Comparison of ENCODE assay signal across 13 cellular contexts in the genomic region with DNA sequence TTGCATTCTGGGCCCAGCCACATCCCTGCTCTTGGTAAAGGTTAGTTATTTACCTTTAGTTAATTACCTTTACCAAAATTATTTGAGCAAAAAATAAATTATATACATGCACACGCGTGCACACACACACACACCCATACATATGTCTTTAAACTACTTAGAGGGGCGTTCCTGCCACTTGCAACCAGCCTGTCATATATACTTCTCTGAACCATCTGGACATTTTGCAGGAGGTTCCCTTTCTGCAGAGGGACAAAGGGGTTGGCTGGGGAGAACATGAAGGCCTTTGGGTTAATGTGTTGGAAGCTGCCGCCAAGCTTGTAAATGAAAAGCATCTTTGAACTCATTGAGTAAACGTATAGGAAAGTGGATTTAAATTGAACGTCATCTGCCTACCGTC. TPM values are rescaled to one million over a fixed set of nuclear protein-coding genes. Genes with fewer than 3 reads are reported as not detected.
A peak's percentile ranks its signal among the peaks of the same experiment; 100 is the strongest.
DNase-seq lines count a peak whose midpoint lies in the region; ATAC-seq, FAIRE-seq and TF ChIP-seq lines count a peak whose summit lies in the region.
"Had no signal": no experiment of that assay in that cellular context is flagged by ENCODE, and none has a peak within 500 bp of the region (broad histone marks: within the 10 kb centered on the region; RNA-seq: fewer than 3 reads in every experiment).

No MANE protein-coding gene starts in this region.

- no TSS peak for BruUV-seq in HepG2 (replicated peaks; lab: Mats Ljungman, UMichigan)

- POLR2A ChIA-PET in HepG2 (lab: Yijun Ruan, JAX), result interaction anchor here (1.0 to 3.2 kb wide), 5 partner anchors 22 to 620 kb away, joined by 3 to 19 read pairs (median 7); partner anchors contain the start of genes ACTR2 and SERTAD2
- POLR2A ChIA-PET in activated CD4-positive, alpha-beta memory T cell treated with anti-CD3 and anti-CD28 coated beads for 36 hours (lab: Charles Lee), result interaction anchor here (0.6 to 4.0 kb wide), 15 partner anchors 8 to 223 kb away, joined by 3 to 18 read pairs (median 4); partner anchors contain the start of genes AFTPH and SERTAD2

- CTCF ChIA-PET in HepG2 (lab: Yijun Ruan, JAX; ENCODE audit: low intra/inter-chr PET ratio, low total read pairs), result no interaction called here
- CTCF ChIA-PET in activated CD4-positive, alpha-beta memory T cell treated with anti-CD3 and anti-CD28 coated beads for 36 hours (lab: Charles Lee), result interaction anchor here (0.7 to 5.3 kb wide), 18 partner anchors 10 to 277 kb away, joined by 3 to 32 read pairs (median 8); partner anchors contain the start of genes AFTPH and SERTAD2

- no peaks in the 10 kb centered on the region for H3K36me3 Mint-ChIP-seq in activated CD4-positive, alpha-beta memory T cell treated with anti-CD3 and anti-CD28 coated beads for 36 hours
- peaks cover 8% of the 10 kb centered on the region for H3K36me3 Mint-ChIP-seq in mesothelial cell of epicardium

- FAIRE-seq in HepG2 (lab: Jason Lieb, UNC), result peak; percentile 12
- FAIRE-seq: endometrium, HTR-8/SVneo had no signal

- H3K27me3 Mint-ChIP-seq in activated CD4-positive, alpha-beta memory T cell treated with anti-CD3 and anti-CD28 coated beads for 36 hours, result no peaks in the 10 kb centered on the region
- H3K27me3 Mint-ChIP-seq in mesothelial cell of epicardium (ENCODE audit: low read depth), result no peaks in the 10 kb centered on the region

- H3K79me2 ChIP-seq in HepG2 (ENCODE audit: insufficient read depth, low read length), result no peaks in the 10 kb centered on the region

- H3K4me1 Mint-ChIP-seq in activated CD4-positive, alpha-beta memory T cell treated with anti-CD3 and anti-CD28 coated beads for 36 hours (ENCODE audit: low read depth), result peaks cover 26% of the 10 kb centered on the region
- H3K4me1 Mint-ChIP-seq in mesothelial cell of epicardium, result peaks cover 49% of the 10 kb centered on the region

- H3K4me3 Mint-ChIP-seq in activated CD4-positive, alpha-beta memory T cell treated with anti-CD3 and anti-CD28 coated beads for 36 hours, result no peak overlapping the region
- peak overlapping the region; percentile 58 for H3K4me3 Mint-ChIP-seq in mesothelial cell of epicardium

- no peak overlapping the region for H3K27ac ChIP-seq in HepG2 (ENCODE audit: extremely low read length, insufficient read depth, low read length)
- H3K27ac ChIP-seq in right lobe of liver, result no peak overlapping the region

- H2AFZ ChIP-seq in HepG2 (ENCODE audit: low read length), result no peak overlapping the region

- WGBS in HepG2 (ENCODE audit: low lambda C conversion rate), result 24% methylated on average over 7 of the region's 7 CpGs
- WGBS in right lobe of liver (ENCODE audit: insufficient coverage, low coverage, low lambda C conversion rate, missing lambda C conversion rate), result 87% methylated on average over 4 of the region's 7 CpGs

- in situ Hi-C loops in HepG2 (cut with HindIII; ENCODE audit: extremely low pct_ligation_motif_present, low pct_unique_long_range_greater_than_20kb), result loop anchor here (25.0 kb wide), 1 partner anchor 955 kb away; no protein-coding TSS in a partner anchor

- H4K20me1 ChIP-seq in HepG2 (ENCODE audit: insufficient read depth, low read length), result no peaks in the 10 kb centered on the region

- peak overlapping the region in 2 of 3 experiments; percentile 57 to 66; a peak in 5 of 6 replicates for H3K4me3 ChIP-seq in HepG2 (replicated peaks in 1 of 3; ENCODE audit: insufficient read depth in 1 of 3, low read depth in 2 of 3, low read length in 3 of 3)
- no peak overlapping the region for H3K4me3 ChIP-seq in right lobe of liver
- H3K4me3 ChIP-seq: uterus had no signal

- peak overlapping the region; percentile 89 for H3K4me2 ChIP-seq in HepG2 (ENCODE audit: low read depth, low read length)

- TF ChIP-seq EP300 in HepG2 (IDR thresholded peaks at IDR 0.05; ENCODE audit: low read depth in 2 of 2, low read length in 2 of 2), result no peak
- TF ChIP-seq EP300 in HepG2 (CRISPR knock-in tag; IDR thresholded peaks at IDR 0.05; ENCODE audit: borderline replicate concordance), result no peak

- H3K9me3 Mint-ChIP-seq in activated CD4-positive, alpha-beta memory T cell treated with anti-CD3 and anti-CD28 coated beads for 36 hours, result peaks cover 7% of the 10 kb centered on the region
- peaks cover 16% of the 10 kb centered on the region for H3K9me3 Mint-ChIP-seq in mesothelial cell of epicardium

- peaks cover 5% of the 10 kb centered on the region; the same call in 1 of the 2 replicates for H3K9me3 ChIP-seq in HepG2 (ENCODE audit: low read length)
- no peaks in the 10 kb centered on the region for H3K9me3 ChIP-seq in right lobe of liver
- H3K9me3 ChIP-seq: BE2C, uterus had no signal

- intact Hi-C loops in HepG2 (cut with micrococcal nuclease; ENCODE audit: unreplicated experiment) (loop anchor here (5.0 kb wide), 1 partner anchor 40 kb away; no protein-coding TSS in a partner anchor), right lobe of liver (cut with DNase I) (no loop called here)
- intact Hi-C loops in activated CD4-positive, alpha-beta memory T cell treated with anti-CD3 and anti-CD28 coated beads for 36 hours (cut with micrococcal nuclease), result loop anchor here (1.0 to 5.0 kb wide), 8 partner anchors 47 to 620 kb away; partner anchors contain the start of genes ACTR2 and AFTPH

- H3K9ac ChIP-seq in HepG2 (ENCODE audit: insufficient read depth, low read depth, low read length), result peak overlapping the region; percentile 51; the same call in 1 of the 2 replicates

- no peak for DNase-seq in HepG2 (ENCODE audit: low spot score)
- DNase-seq in right lobe of liver, result no peak
- DNase-seq in activated CD4-positive, alpha-beta memory T cell treated with anti-CD3 and anti-CD28 coated beads for 36 hours, result no peak
- no peak for DNase-seq in mesothelial cell of epicardium (ENCODE audit: low spot score in 2 of 2, unreplicated experiment in 2 of 2)
- no peak for DNase-seq in hepatic stellate cell (ENCODE audit: low spot score)
- DNase-seq in NCI-H2171 treated with DMSO at 0.1 percent for 48 hours (lab: John Stamatoyannopoulos, UW), result no peak
- DNase-seq: BE2C, NCI-H1436 treated with DMSO at 0.1 percent for 48 hours had no signal

- H3K36me3 ChIP-seq in HepG2 (replicated peaks in 1 of 2; ENCODE audit: control insufficient read depth in 1 of 2, insufficient read depth in 2 of 2, low read length in 2 of 2), result no peaks in the 10 kb centered on the region
- H3K36me3 ChIP-seq in right lobe of liver, result no peaks in the 10 kb centered on the region
- H3K36me3 ChIP-seq: BE2C, uterus had no signal

- H3K4me1 ChIP-seq in HepG2 (ENCODE audit: insufficient read depth, low read length) (peaks cover 28% of the 10 kb centered on the region), right lobe of liver (peaks cover 0 to 16% (median 7%) of the 10 kb centered on the region in 4 donors)
- H3K4me1 ChIP-seq: BE2C, uterus had no signal

- no peak for TF ChIP-seq CTCF in HepG2 (CRISPR knock-in tag; IDR thresholded peaks at IDR 0.05)
- no peak for TF ChIP-seq CTCF in right lobe of liver (IDR thresholded peaks at IDR 0.05)
- no peak for TF ChIP-seq CTCF in mesothelial cell of epicardium (IDR thresholded peaks at IDR 0.05; ENCODE audit: unreplicated experiment)

- TF ChIP-seq POLR2A in HepG2 (IDR thresholded peaks at IDR 0.05; ENCODE audit: insufficient read depth in 1 of 2, low read depth in 2 of 2, low read length in 2 of 2) (no peak), right lobe of liver (IDR thresholded peaks at IDR 0.05) (no peak)

- H3K27ac Mint-ChIP-seq in activated CD4-positive, alpha-beta memory T cell treated with anti-CD3 and anti-CD28 coated beads for 36 hours, result peak overlapping the region; percentile 93
- H3K27ac Mint-ChIP-seq in mesothelial cell of epicardium, result peak overlapping the region; percentile 79

- no peak for TF ChIP-seq RAD21 in HepG2 (CRISPR knock-in tag; IDR thresholded peaks at IDR 0.05)

- H3K27me3 ChIP-seq in HepG2 (ENCODE audit: control insufficient read depth in 1 of 2, insufficient read depth in 2 of 2, low read length in 2 of 2) (no peaks in the 10 kb centered on the region), right lobe of liver (no peaks in the 10 kb centered on the region)
- H3K27me3 ChIP-seq: BE2C, uterus had no signal

- ATAC-seq in HepG2, result no peak; the same call in 2 of the 3 replicates
- ATAC-seq in right lobe of liver, result no peak
- no peak for ATAC-seq in HG02588 (IDR thresholded peaks at IDR 0.05; ENCODE audit: unreplicated experiment)
- ATAC-seq in GM21360 (IDR thresholded peaks at IDR 0.05; ENCODE audit: unreplicated experiment), result no peak

TF ChIP-seq in HepG2, 621 proteins besides CTCF, POLR2A, EP300 and RAD21 (continues in another document):
- no peak for TF ChIP-seq CENPBD1 (CRISPR knock-in tag; IDR thresholded peaks at IDR 0.05; ENCODE audit: borderline replicate concordance, low read depth)

RNA-seq across cellular contexts. Expression of gene SERTAD2, which starts 46.3 kb away (rescaled TPM):
- total RNA-seq in HepG2 (2016; rRNA removed; fragmentation: Illumina TruSeq; extraction: Trizol) (6.7 and 11.8 TPM in 2 replicates), right lobe of liver (10 to 100 TPM in 2 of 6 experiments, 1 to 10 TPM in 4; 3.7 to 14.4 (median 8.4) TPM), mesothelial cell of epicardium (39.1 to 42.2 TPM (median 41.5 TPM) in 3 replicates)
- total RNA-seq in HepG2 (2016; cell fraction: cytosol; rRNA removed; fragmentation: Illumina TruSeq; extraction: Trizol; ENCODE audit: low read depth), result 1.4 and 1.5 TPM in 2 replicates
- total RNA-seq in HepG2 (2016; cell fraction: insoluble cytoplasmic fraction; rRNA removed; fragmentation: Illumina TruSeq; extraction: Trizol), result 6.7 and 10.6 TPM in 2 replicates
- 7.8 and 8.3 TPM in 2 replicates for total RNA-seq in HepG2 (2016; cell fraction: membrane; rRNA removed; fragmentation: Illumina TruSeq; extraction: Trizol)
- 14.3 and 14.5 TPM in 2 replicates for total RNA-seq in HepG2 (2016; cell fraction: nucleus; rRNA removed; fragmentation: Illumina TruSeq; extraction: Trizol)
- 22.6 and 23.5 TPM in 2 replicates for polyA plus RNA-seq in HepG2 (2011; rRNA removed)
- 18.0 and 25.0 TPM in 2 replicates for polyA plus RNA-seq in HepG2 (2011; cell fraction: cytosol; rRNA removed)
- polyA plus RNA-seq in HepG2 (2011; cell fraction: nucleus; rRNA removed), result 19.6 and 25.0 TPM in 2 replicates
- 42.6 and 46.2 TPM in 2 replicates for polyA plus RNA-seq in HepG2 (2012)
- polyA plus RNA-seq in HepG2 (2016; cell fraction: cytosol; fragmentation: Illumina TruSeq; extraction: Trizol; ENCODE audit: low read depth), result 1.8 and 2.6 TPM in 2 replicates
- 15.8 and 17.6 TPM in 2 replicates for polyA plus RNA-seq in HepG2 (2016; cell fraction: insoluble cytoplasmic fraction; fragmentation: Illumina TruSeq; extraction: Trizol; ENCODE audit: low read depth)
- polyA plus RNA-seq in HepG2 (2016; cell fraction: membrane; fragmentation: Illumina TruSeq; extraction: Trizol; ENCODE audit: low read depth), result 6.6 and 6.8 TPM in 2 replicates
- polyA plus RNA-seq in HepG2 (2016; cell fraction: nucleus; fragmentation: Illumina TruSeq; extraction: Trizol; ENCODE audit: insufficient read depth, low read depth), result 25.6 and 26.8 TPM in 2 replicates
- polyA minus RNA-seq in HepG2 (2011; rRNA and poly(A)+ RNA removed; ENCODE audit: low replicate concordance), result 7.6 and 39.9 TPM in 2 replicates
- polyA minus RNA-seq in HepG2 (2011; cell fraction: cytosol; rRNA and poly(A)+ RNA removed), result 37.8 and 40.2 TPM in 2 replicates
- polyA minus RNA-seq in HepG2 (2011; cell fraction: nucleus; rRNA and poly(A)+ RNA removed), result 37.5 and 39.7 TPM in 2 replicates
- total RNA-seq in activated CD4-positive, alpha-beta memory T cell treated with anti-CD3 and anti-CD28 coated beads for 36 hours, result 10 to 100 TPM; 11.3 to 11.4 TPM

Comparison
In these comparisons a context has a peak if more than half of its experiments do, and no peak if none do; other contexts are left out.
1. H3K4me3 ChIP-seq: peak in HepG2 (2 of 3); none in right lobe of liver (0 of 3).
2. intact Hi-C loops: an anchor here in HepG2 (5.0 kb wide) and activated CD4-positive, alpha-beta memory T cell treated with anti-CD3 and anti-CD28 coated beads for 36 hours (1.0 to 5.0 kb wide); none called in right lobe of liver.